ENCODE assay signal across 8 cellular contexts in the genomic region with DNA sequence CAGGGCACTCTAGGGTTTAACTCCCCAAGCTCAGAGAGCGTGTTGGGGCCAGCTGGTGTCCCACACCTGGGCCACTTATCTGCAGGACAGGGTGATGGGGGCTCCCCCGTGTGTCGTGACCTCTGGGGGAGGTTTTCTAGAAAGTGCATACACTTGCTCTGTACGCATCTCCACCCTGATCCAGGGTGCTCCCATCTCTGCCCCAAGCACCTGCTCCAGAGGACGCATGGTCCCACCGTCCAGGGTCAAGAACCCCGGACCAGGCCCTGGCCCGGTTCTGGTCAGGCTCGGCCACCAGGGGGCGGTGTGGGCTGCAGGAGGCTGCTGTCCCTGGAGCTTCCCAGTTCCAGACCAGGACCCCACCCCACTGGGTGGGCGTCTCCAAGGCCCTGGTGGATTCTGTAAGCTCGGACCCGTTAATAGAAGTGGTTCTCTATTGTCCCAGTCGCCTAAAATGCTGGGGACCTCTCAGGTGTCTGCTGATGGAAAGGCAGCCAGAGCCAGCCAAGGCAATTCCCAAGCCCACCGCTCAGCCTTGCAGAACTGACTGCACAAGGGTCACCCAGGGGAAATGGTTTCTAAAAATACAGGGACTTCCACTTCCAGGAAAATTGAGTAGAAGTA. TPM values are rescaled to one million over a fixed set of nuclear protein-coding genes. Genes with fewer than 3 reads are reported as not detected.
DNase-seq lines count a peak whose midpoint lies in the region; ATAC-seq and TF ChIP-seq lines count a peak whose summit lies in the region.

No MANE protein-coding gene starts in this region.

- peak; percentile 79 for TF ChIP-seq CTCF in BE2C (IDR thresholded peaks at IDR 0.05; ENCODE audit: low read depth, low read length)
- TF ChIP-seq CTCF in NB4 (IDR thresholded peaks at IDR 0.05; ENCODE audit: low read depth, low read length): peak; percentile 80
- TF ChIP-seq CTCF in right atrium auricular region (IDR thresholded peaks at IDR 0.05): peak; percentile 74 to 90

- no peaks in the 10 kb centered on the region for H3K9me3 ChIP-seq in BE2C
- H3K9me3 ChIP-seq in right atrium auricular region: no peaks in the 10 kb centered on the region

- DNase-seq in BE2C (peak; percentile 51), NB4 (ENCODE audit: low read depth) (peak; percentile 45), right atrium auricular region (ENCODE audit: low spot score) (no peak), NCI-H2029 (lab: John Stamatoyannopoulos, UW) (no peak), DMS153 (lab: John Stamatoyannopoulos, UW) (no peak)
- peak; percentile 55 for DNase-seq in activated naive CD4-positive, alpha-beta T cell treated with Interleukin-2 at 50 U/mL for 16 hours
- DNase-seq in stimulated activated CD4-positive, alpha-beta T cell treated with anti-CD3 and anti-CD28 coated beads, Interleukin-1b, Interleukin-23, amount 100 ng/mL, for 48 hours: peak; percentile 14

- no peak for TF ChIP-seq POLR2A in NB4 (IDR thresholded peaks at IDR 0.05; ENCODE audit: extremely low read depth, insufficient read length)

- no peak for ATAC-seq in HG03280 (IDR thresholded peaks at IDR 0.05; ENCODE audit: unreplicated experiment)

- no peak overlapping the region for H3K4me3 ChIP-seq in BE2C (ENCODE audit: low read depth, low read length)
- H3K4me3 ChIP-seq in NB4 (ENCODE audit: low read depth, low read length): no peak overlapping the region
- no peak overlapping the region for H3K4me3 ChIP-seq in right atrium auricular region

- H3K4me1 ChIP-seq in BE2C: no peaks in the 10 kb centered on the region
- H3K4me1 ChIP-seq in right atrium auricular region: peaks cover 0 to 4% of the 10 kb centered on the region in 2 donors

- no peaks in the 10 kb centered on the region for H3K27me3 ChIP-seq in BE2C
- no peaks in the 10 kb centered on the region for H3K27me3 ChIP-seq in right atrium auricular region

- no peak overlapping the region for H3K27ac ChIP-seq in right atrium auricular region

- H3K36me3 ChIP-seq in BE2C: no peaks in the 10 kb centered on the region
- no peaks in the 10 kb centered on the region for H3K36me3 ChIP-seq in right atrium auricular region

RNA-seq across cellular contexts. Expression of gene SEPTIN5, which starts 34.7 kb away (rescaled TPM):
- 113 TPM for polyA plus RNA-seq in BE2C (2012; ENCODE audit: insufficient read depth, insufficient read length, low read depth)
- 100 to 1,000 TPM; 162 to 287 TPM for total RNA-seq in right atrium auricular region

RNA-seq across cellular contexts. Expression of gene GP1BB, which starts 43.8 kb away (rescaled TPM):
- polyA plus RNA-seq in BE2C (2012; ENCODE audit: insufficient read depth, insufficient read length, low read depth): 46.9 TPM
- 10 to 100 TPM; 25.8 to 34.7 TPM for total RNA-seq in right atrium auricular region

Comparison
In these comparisons a context has a peak if more than half of its experiments do, and no peak if none do; other contexts are left out.
1. DNase-seq: peak in BE2C (single experiment), NB4 (single experiment), activated naive CD4-positive, alpha-beta T cell treated with Interleukin-2 at 50 U/mL for 16 hours (single experiment) and stimulated activated CD4-positive, alpha-beta T cell treated with anti-CD3 and anti-CD28 coated beads, Interleukin-1b, Interleukin-23, amount 100 ng/mL, for 48 hours (single experiment); none in right atrium auricular region (single experiment), NCI-H2029 (single experiment) and DMS153 (single experiment).
2. Peak in every context shown above with its lines, with median percentiles within 50 percentile points of each other: CTCF ChIP-seq.